ENCODE assay signal across 17 cellular contexts in the genomic region with DNA sequence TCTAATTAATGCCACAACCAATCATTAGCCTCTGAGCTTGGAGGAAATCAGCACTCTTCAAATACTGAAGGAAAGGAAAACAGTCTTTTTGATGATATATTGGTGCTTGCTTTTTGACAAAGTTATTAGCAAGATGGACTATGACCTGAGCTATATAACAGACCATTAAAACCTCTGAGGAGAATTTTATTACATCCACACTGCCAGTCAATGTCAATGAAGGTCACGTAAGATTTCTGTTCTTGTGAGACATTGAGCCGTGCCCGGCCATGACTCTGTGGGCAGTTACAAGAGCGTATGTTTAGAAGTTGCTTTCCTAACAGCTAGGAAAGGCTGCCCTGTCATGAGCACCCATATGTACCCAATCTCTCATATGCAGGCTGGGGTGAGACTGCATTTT.
A peak's percentile ranks its signal among the peaks of the same experiment; 100 is the strongest.
DNase-seq lines count a peak whose midpoint lies in the region; TF ChIP-seq lines count a peak whose summit lies in the region.
"Had no signal": no experiment of that assay in that cellular context is flagged by ENCODE, and none has a peak within 500 bp of the region (broad histone marks: within the 10 kb centered on the region; RNA-seq: fewer than 3 reads in every experiment).

No MANE protein-coding gene starts in this region.

- H3K36me3 ChIP-seq in hepatocyte (replicated peaks; ENCODE audit: insufficient read depth, low read depth) (no peaks in the 10 kb centered on the region), A673 (ENCODE audit: insufficient read depth, low read length, poor library complexity, severe bottlenecking) (no peaks in the 10 kb centered on the region)
- H3K36me3 ChIP-seq in CD8-positive, alpha-beta memory T cell (ENCODE audit: insufficient read depth, low read length), result no peaks in the 10 kb centered on the region
- H3K36me3 ChIP-seq: BLaER1 treated with 17β-estradiol and CSF1 and Interleukin-3, amounts not matched to agents 10 nM and 100 nM had no signal

- no peaks in the 10 kb centered on the region for H3K79me2 ChIP-seq in hepatocyte

- peaks cover 0 to 5% (median 0%) of the 10 kb centered on the region in 5 donors for H3K9me3 Mint-ChIP-seq in CD8-positive, alpha-beta memory T cell
- H3K9me3 Mint-ChIP-seq: CD4-positive, alpha-beta T cell; CD8-positive, alpha-beta T cell had no signal

- H3K36me3 Mint-ChIP-seq in CD8-positive, alpha-beta memory T cell, result no peaks in the 10 kb centered on the region
- H3K36me3 Mint-ChIP-seq: CD8-positive, alpha-beta T cell had no signal

- H2AFZ ChIP-seq in hepatocyte, result no peak overlapping the region

- no peak overlapping the region for H3K27ac ChIP-seq in hepatocyte
- H3K27ac ChIP-seq in CD8-positive, alpha-beta memory T cell (ENCODE audit: low read depth, low read length), result no peak overlapping the region
- H3K27ac ChIP-seq in A673 (ENCODE audit: low read depth, low read length, poor library complexity, severe bottlenecking), result no peak overlapping the region
- H3K27ac ChIP-seq: BLaER1 treated with 17β-estradiol and CSF1 and Interleukin-3, amounts not matched to agents 10 nM and 100 nM; C4-2B had no signal

- H4K20me1 ChIP-seq in hepatocyte (ENCODE audit: insufficient read depth, poor library complexity, severe bottlenecking), result no peaks in the 10 kb centered on the region
- H4K20me1 ChIP-seq: BLaER1 treated with 17β-estradiol and CSF1 and Interleukin-3, amounts not matched to agents 10 nM and 100 nM had no signal

- 62% methylated on average over 4 of the region's 4 CpGs for WGBS in hepatocyte (ENCODE audit: low lambda C conversion rate, missing lambda C conversion rate)

- H3K4me2 ChIP-seq in hepatocyte, result no peak overlapping the region
- H3K4me2 ChIP-seq: BLaER1 treated with 17β-estradiol and CSF1 and Interleukin-3, amounts not matched to agents 10 nM and 100 nM had no signal

- CTCF ChIA-PET in CD8-positive, alpha-beta memory T cell (lab: Charles Lee), result no interaction called here
- CTCF ChIA-PET in A673 (lab: Charles Lee), result no interaction called here

- H3K4me3 Mint-ChIP-seq in CD8-positive, alpha-beta memory T cell, result no peak overlapping the region
- H3K4me3 Mint-ChIP-seq: B cell; CD4-positive, alpha-beta T cell; CD8-positive, alpha-beta T cell had no signal

- no peaks in the 10 kb centered on the region for H3K27me3 ChIP-seq in hepatocyte
- H3K27me3 ChIP-seq in CD8-positive, alpha-beta memory T cell (ENCODE audit: insufficient read depth, low read length, poor library complexity, severe bottlenecking), result no peaks in the 10 kb centered on the region
- H3K27me3 ChIP-seq in A673 (replicated peaks; ENCODE audit: insufficient read depth, low read depth, low read length, poor library complexity), result no peaks in the 10 kb centered on the region
- H3K27me3 ChIP-seq: BLaER1 treated with 17β-estradiol and CSF1 and Interleukin-3, amounts not matched to agents 10 nM and 100 nM had no signal

- intact Hi-C loops in A673 (cut with micrococcal nuclease; ENCODE audit: unreplicated experiment), result no loop called here

- H3K27me3 Mint-ChIP-seq in CD8-positive, alpha-beta memory T cell, result peaks cover 4 to 17% of the 10 kb centered on the region in 2 donors

- TF ChIP-seq CTCF in hepatocyte (IDR thresholded peaks at IDR 0.05; ENCODE audit: poor library complexity) (no peak), A673 (conservative IDR thresholded peaks at IDR 0.05; ENCODE audit: low read depth, low read length) (no peak)

- no peaks in the 10 kb centered on the region for H3K4me1 Mint-ChIP-seq in CD8-positive, alpha-beta memory T cell
- H3K4me1 Mint-ChIP-seq: B cell had no signal

- POLR2A ChIA-PET in CD8-positive, alpha-beta memory T cell (lab: Charles Lee), result no interaction called here
- POLR2A ChIA-PET in A673 (lab: Charles Lee; ENCODE audit: low non-redundant PET), result no interaction called here

- H3K4me3 ChIP-seq in hepatocyte (no peak overlapping the region), A673 (ENCODE audit: low read depth, low read length, poor library complexity, severe bottlenecking) (no peak overlapping the region)
- no peak overlapping the region for H3K4me3 ChIP-seq in CD8-positive, alpha-beta memory T cell (ENCODE audit: low read length)
- H3K4me3 ChIP-seq: BLaER1 treated with 17β-estradiol and CSF1 and Interleukin-3, amounts not matched to agents 10 nM and 100 nM had no signal

- H3K4me1 ChIP-seq in hepatocyte (ENCODE audit: insufficient read depth) (no peaks in the 10 kb centered on the region), A673 (ENCODE audit: insufficient read depth, low read length, poor library complexity, severe bottlenecking) (no peaks in the 10 kb centered on the region)
- H3K4me1 ChIP-seq in CD8-positive, alpha-beta memory T cell (ENCODE audit: insufficient read depth, low read length), result no peaks in the 10 kb centered on the region
- H3K4me1 ChIP-seq: BLaER1 treated with 17β-estradiol and CSF1 and Interleukin-3, amounts not matched to agents 10 nM and 100 nM had no signal

- no TSS peak for BruUV-seq in A673 (replicated peaks; lab: Mats Ljungman, UMichigan)

- no peaks in the 10 kb centered on the region for H3K9me2 ChIP-seq in hepatocyte (replicated peaks; ENCODE audit: insufficient read depth)

- H3K27ac Mint-ChIP-seq in CD8-positive, alpha-beta memory T cell, result no peak overlapping the region
- H3K27ac Mint-ChIP-seq: B cell; CD4-positive, alpha-beta T cell; CD8-positive, alpha-beta T cell had no signal

- DNase-seq in hepatocyte (ENCODE audit: low spot score) (peak; percentile 47), left kidney (ENCODE audit: low read depth, low spot score) (peak; percentile 78), DMS153 treated with DMSO at 0.1 percent for 48 hours (lab: John Stamatoyannopoulos, UW; ENCODE audit: unreplicated experiment) (no peak), A673 (ENCODE audit: low spot score) (no peak)
- no peak for DNase-seq in CD8-positive, alpha-beta memory T cell
- DNase-seq: 8988T; AML-193; CD4-positive, alpha-beta T cell; CD8-positive, alpha-beta T cell; COR-L47; DMS 273 treated with DMSO at 0.1 percent for 48 hours; DMS153; DMS79 treated with DMSO at 0.1 percent for 48 hours; GF-D8 had no signal

- H3K9me3 ChIP-seq in hepatocyte (ENCODE audit: low read depth) (no peaks in the 10 kb centered on the region), A673 (ENCODE audit: low read depth, low read length, poor library complexity, severe bottlenecking) (no peaks in the 10 kb centered on the region)
- H3K9me3 ChIP-seq in CD8-positive, alpha-beta memory T cell (ENCODE audit: low read length), result no peaks in the 10 kb centered on the region

Comparison
In these comparisons a context has a peak if more than half of its experiments do, and no peak if none do; other contexts are left out.
1. DNase-seq: peak in hepatocyte (single experiment) and left kidney (single experiment); none in DMS153 treated with DMSO at 0.1 percent for 48 hours (single experiment), CD8-positive, alpha-beta memory T cell (0 of 5) and A673 (single experiment).